In genomic region chr7:31028417-31028988, GRCh38 we compare ENCODE assay signal across 28 cellular contexts. TPM values are rescaled to one million over a fixed set of nuclear protein-coding genes. Genes with fewer than 3 reads are reported as not detected.
DNase-seq lines count a peak whose midpoint lies in the region; FAIRE-seq and TF ChIP-seq lines count a peak whose summit lies in the region.
"Had no signal": no experiment of that assay in that cellular context is flagged by ENCODE, and none has a peak within 500 bp of the region (broad histone marks: within the 10 kb centered on the region; RNA-seq: fewer than 3 reads in every experiment).

No MANE protein-coding gene starts in this region.

- H2AK5ac ChIP-seq in H1 (ENCODE audit: low read depth, low read length), result no peak overlapping the region

- H3K4me2 ChIP-seq in H1 (ENCODE audit: insufficient read depth in 1 of 2, low read depth in 2 of 2, low read length in 2 of 2) (no peak overlapping the region), Karpas-422 (ENCODE audit: low read depth, low read length, poor library complexity, severe bottlenecking) (no peak overlapping the region)
- H3K4me2 ChIP-seq: hepatocyte had no signal

- peak overlapping the region; percentile 16 for H3K4ac ChIP-seq in H1 (replicated peaks; ENCODE audit: insufficient read length, low read depth, low read length)

- H4K8ac ChIP-seq in H1 (ENCODE audit: extremely low read depth, insufficient read depth, low read length), result no peak overlapping the region

- H3K9me2 ChIP-seq in Karpas-422 (replicated peaks; ENCODE audit: insufficient read depth, low read length), result no peaks in the 10 kb centered on the region

- intact Hi-C loops in tibial artery (cut with DNase I; ENCODE audit: low total_unique reads), result no loop called here

- CTCF ChIA-PET in H1 (lab: Charles Lee; ENCODE audit: partially characterized antibody), result interaction anchor here (0.7 to 52.0 kb wide), 7 partner anchors 11 to 145 kb away, joined by 3 to 880 read pairs (median 10); partner anchors contain the start of gene ADCYAP1R1

- no peak overlapping the region for H4K5ac ChIP-seq in H1 (ENCODE audit: insufficient read length, low read depth, low read length)

- no peak overlapping the region for H4K91ac ChIP-seq in H1 (replicated peaks; ENCODE audit: insufficient read length, low read length)

- H3K14ac ChIP-seq in H1 (ENCODE audit: insufficient read length), result no peak overlapping the region

- H3K27me3 ChIP-seq in H1 (replicated peaks in 1 of 4; ENCODE audit: control insufficient read depth in 3 of 4, extremely low read depth in 1 of 4, insufficient read depth in 3 of 4, low read length in 3 of 4), result no peaks in the 10 kb centered on the region
- H3K27me3 ChIP-seq in Karpas-422 (ENCODE audit: low read length), result no peaks in the 10 kb centered on the region
- H3K27me3 ChIP-seq in tibial artery, result peaks cover 0 to 17% of the 10 kb centered on the region in 2 donors
- H3K27me3 ChIP-seq: colonic mucosa, hepatocyte, vagina had no signal

- H3K4me3 ChIP-seq in H1 (ENCODE audit: extremely low read depth in 1 of 4, insufficient read depth in 2 of 4, low read depth in 3 of 4, low read length in 4 of 4) (no peak overlapping the region), Karpas-422 (ENCODE audit: low read length) (no peak overlapping the region), tibial artery (no peak overlapping the region)
- H3K4me3 ChIP-seq: colonic mucosa, hepatocyte, SJCRH30, vagina had no signal

- POLR2A ChIA-PET in H1 (lab: Charles Lee; ENCODE audit: partially characterized antibody), result no interaction called here

- no peak for TF ChIP-seq POLR2A in H1 (IDR thresholded peaks at IDR 0.05; ENCODE audit: control extremely low read depth in 1 of 2, low read depth in 2 of 2, low read length in 2 of 2)

- H3K79me2 ChIP-seq in H1 (ENCODE audit: control insufficient read depth in 1 of 2, insufficient read depth in 2 of 2, low read length in 2 of 2), result no peaks in the 10 kb centered on the region
- H3K79me2 ChIP-seq in Karpas-422 (ENCODE audit: low read length), result no peaks in the 10 kb centered on the region
- H3K79me2 ChIP-seq: hepatocyte, parathyroid adenoma had no signal

- no peak for FAIRE-seq in H1 (lab: Jason Lieb, UNC)
- FAIRE-seq: astrocyte, small intestine had no signal

- H3K36me3 ChIP-seq in H1 (ENCODE audit: control insufficient read depth in 2 of 4, insufficient read depth in 4 of 4, low read length in 3 of 4), result no peaks in the 10 kb centered on the region
- no peaks in the 10 kb centered on the region for H3K36me3 ChIP-seq in Karpas-422 (ENCODE audit: insufficient read depth, low read length)
- H3K36me3 ChIP-seq in tibial artery, result no peaks in the 10 kb centered on the region
- H3K36me3 ChIP-seq: colonic mucosa, SJCRH30, vagina had no signal

- no peak overlapping the region; the same call in 1 of the 2 replicates for H3K18ac ChIP-seq in H1 (ENCODE audit: extremely low read depth, low read length)

- no peak for TF ChIP-seq EP300 in H1 (IDR thresholded peaks at IDR 0.05; ENCODE audit: borderline replicate concordance in 1 of 2, low read depth in 2 of 2, low read length in 2 of 2)

- no peak overlapping the region for H3K23ac ChIP-seq in H1 (ENCODE audit: insufficient read length)

- H3K23me2 ChIP-seq in H1 (ENCODE audit: low read depth, low read length), result no peaks in the 10 kb centered on the region

- no peak overlapping the region for H2AFZ ChIP-seq in H1 (ENCODE audit: low read length)
- H2AFZ ChIP-seq in Karpas-422 (ENCODE audit: low read length), result no peak overlapping the region
- H2AFZ ChIP-seq: hepatocyte, parathyroid adenoma had no signal

- peak overlapping the region; percentile 50; the same call in 1 of the 2 replicates for H2BK12ac ChIP-seq in H1 (ENCODE audit: low read depth, low read length)

- H2BK15ac ChIP-seq in H1 (ENCODE audit: low read length), result no peak overlapping the region

- TF ChIP-seq CTCF in H1 (IDR thresholded peaks at IDR 0.05; ENCODE audit: control extremely low read depth in 1 of 3, insufficient read depth in 1 of 3, low read depth in 1 of 3, low read length in 3 of 3) (no peak), tibial artery (IDR thresholded peaks at IDR 0.05) (no peak)

- DNase-seq in DMS 273 treated with DMSO at 0.1 percent for 48 hours (lab: John Stamatoyannopoulos, UW) (peak; percentile 91), NCI-H69 (lab: John Stamatoyannopoulos, UW) (peak; percentile 84), H1 (ENCODE audit: low read depth in 1 of 2, low spot score in 2 of 2) (no peak), pons (ENCODE audit: low spot score) (peak; percentile 20), Karpas-422 (no peak), tibial artery (no peak), dermis blood vessel endothelial cell (no peak), NCI-H128 (lab: John Stamatoyannopoulos, UW; ENCODE audit: unreplicated experiment) (no peak)
- DNase-seq: activated B cell treated with CpG ODN at 0.5 μM for 24 hours; activated CD4-positive, alpha-beta memory T cell treated with anti-CD3 and anti-CD28 coated beads, Interleukin-2, amount 10 ng/mL, durations not matched to agents 7 days and 5 days; activated naive CD4-positive, alpha-beta T cell; activated T-cell treated with anti-CD3 and anti-CD28 coated beads, Interleukin-2, amount 50 U/mL, for 1 hour; CD4-positive, alpha-beta memory T cell; colonic mucosa; islet precursor cell; NCI-H2081; NCI-H526 treated with DMSO at 0.1 percent for 48 hours; PC-3; SJCRH30; small intestine; stimulated activated CD4-positive, alpha-beta T cell treated with anti-CD3 and anti-CD28 coated beads, Interleukin-4, amount 100 ng/mL, for 24 hours had no signal

- WGBS in H1 (ENCODE audit: extremely low coverage in 1 of 2, insufficient coverage in 1 of 2, insufficient read length in 1 of 2, insufficient replicate concordance in 2 of 2, low coverage in 1 of 2, low lambda C conversion rate in 2 of 2, missing lambda C conversion rate in 1 of 2), 2 experiments, result 96% methylated on average over 17 of the region's 17 CpGs; no CpG with 5 or more reads in 1 of the 2 experiments

- H3K9me3 ChIP-seq in H1 (ENCODE audit: insufficient read depth in 2 of 2, low read depth in 1 of 2, low read length in 1 of 2), result no peaks in the 10 kb centered on the region
- H3K9me3 ChIP-seq in Karpas-422 (ENCODE audit: low read length), result no peaks in the 10 kb centered on the region
- no peaks in the 10 kb centered on the region for H3K9me3 ChIP-seq in tibial artery
- H3K9me3 ChIP-seq: colonic mucosa, SJCRH30, vagina had no signal

- H3K79me1 ChIP-seq in H1 (ENCODE audit: low read depth, low read length), result no peaks in the 10 kb centered on the region; the same call in 1 of the 2 replicates

- no peak overlapping the region for H2BK5ac ChIP-seq in H1 (ENCODE audit: low read depth, low read length)

- H3K27ac ChIP-seq in H1 (ENCODE audit: low read depth, low read length) (no peak overlapping the region), Karpas-422 (ENCODE audit: low read length) (no peak overlapping the region), tibial artery (no peak overlapping the region)
- H3K27ac ChIP-seq: colonic mucosa, hepatocyte, parathyroid adenoma, SJCRH30 had no signal

- no peak for TF ChIP-seq RAD21 in H1 (IDR thresholded peaks at IDR 0.05 in 1 of 2, conservative IDR thresholded peaks at IDR 0.05 in 1 of 2; ENCODE audit: low read depth in 2 of 2, low read length in 2 of 2)

- H3K9ac ChIP-seq in H1 (replicated peaks in 1 of 4; ENCODE audit: extremely low read depth in 1 of 4, low read depth in 3 of 4, low read length in 3 of 4), result no peak overlapping the region
- H3K9ac ChIP-seq in Karpas-422 (ENCODE audit: low read length), result no peak overlapping the region
- H3K9ac ChIP-seq: parathyroid adenoma had no signal

- H3K56ac ChIP-seq in H1 (replicated peaks; ENCODE audit: insufficient read length, low read depth, low read length), result no peak overlapping the region

- H3K4me1 ChIP-seq in H1 (replicated peaks in 1 of 4; ENCODE audit: control insufficient read depth in 3 of 4, insufficient read depth in 4 of 4, low read length in 3 of 4) (peaks cover 3 to 10% (median 6%) of the 10 kb centered on the region in 4 experiments), Karpas-422 (ENCODE audit: low read length) (peaks cover 25% of the 10 kb centered on the region), tibial artery (no peaks in the 10 kb centered on the region)
- H3K4me1 ChIP-seq: colonic mucosa, parathyroid adenoma had no signal

- no peak overlapping the region for H2BK20ac ChIP-seq in H1 (ENCODE audit: low read length)

- H4K20me1 ChIP-seq in H1 (replicated peaks in 1 of 2; ENCODE audit: control insufficient read depth in 1 of 2, insufficient read depth in 2 of 2, low read length in 2 of 2) (no peaks in the 10 kb centered on the region), Karpas-422 (ENCODE audit: insufficient read depth, low read depth, low read length) (no peaks in the 10 kb centered on the region)

- H2BK120ac ChIP-seq in H1 (replicated peaks; ENCODE audit: low read depth, low read length), result no peak overlapping the region

TF ChIP-seq in H1, 55 proteins besides CTCF, POLR2A, EP300 and RAD21 (continues in another document):
- TF ChIP-seq YY1 (IDR thresholded peaks at IDR 0.05; ENCODE audit: low read depth, low read length) (no peak), SIRT6 (IDR thresholded peaks at IDR 0.05; ENCODE audit: low read length) (no peak), CHD1 (IDR thresholded peaks at IDR 0.05; ENCODE audit: low read depth, low read length) (no peak), TCF12 (IDR thresholded peaks at IDR 0.05; ENCODE audit: low read depth, low read length) (no peak), TAF1 (IDR thresholded peaks at IDR 0.05; ENCODE audit: low read depth, low read length) (no peak), CHD2 (IDR thresholded peaks at IDR 0.05; ENCODE audit: low read length) (no peak), EGR1 (IDR thresholded peaks at IDR 0.05; ENCODE audit: borderline replicate concordance, low read depth, low read length) (no peak), RFX5 (IDR thresholded peaks at IDR 0.05; ENCODE audit: borderline replicate concordance, low read depth, low read length) (no peak)
- TF ChIP-seq, protein P1, sequence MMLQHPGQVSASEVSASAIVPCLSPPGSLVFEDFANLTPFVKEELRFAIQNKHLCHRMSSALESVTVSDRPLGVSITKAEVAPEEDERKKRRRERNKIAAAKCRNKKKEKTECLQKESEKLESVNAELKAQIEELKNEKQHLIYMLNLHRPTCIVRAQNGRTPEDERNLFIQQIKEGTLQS (IDR thresholded peaks at IDR 0.05; ENCODE audit: insufficient read depth, low read depth, low read length), result no peak

RNA-seq across cellular contexts. Expression of gene ADCYAP1R1, which starts 23.6 kb away (rescaled TPM):
- 13.7 and 14.6 TPM in 2 replicates for total RNA-seq in H1 (2021; fragmentation: NEBNext Ultra II Directional; extraction: Animal tissue kit (Norgen Biotek cat#: 25700))
- 14.4 and 16.4 TPM in 2 replicates for polyA plus RNA-seq in H1 (2011; rRNA removed)
- 15.8 TPM for polyA plus RNA-seq in H1 (2011; cell fraction: cytosol; rRNA removed)
- 20.0 TPM for polyA plus RNA-seq in H1 (2011; cell fraction: nucleus; rRNA removed)
- 11.8 to 14.0 TPM (median 12.5 TPM) in 4 replicates for polyA plus RNA-seq in H1 (2012, experiment 1 of 2)
- 6.5 TPM for polyA plus RNA-seq in H1 (2012, experiment 2 of 2)
- 6.0 TPM for polyA plus RNA-seq in H1 (2013, experiment 1 of 2)
- 6.7 TPM for polyA plus RNA-seq in H1 (2013, experiment 2 of 2)
- polyA minus RNA-seq in H1 (2011; rRNA and poly(A)+ RNA removed), result 56.9 and 70.7 TPM in 2 replicates
- polyA minus RNA-seq in H1 (2011; cell fraction: cytosol; rRNA and poly(A)+ RNA removed), result 14.1 TPM
- 18.9 TPM for polyA minus RNA-seq in H1 (2011; cell fraction: nucleus; rRNA and poly(A)+ RNA removed)
- 0.25 and 0.52 TPM in 2 replicates for total RNA-seq in Karpas-422 (2014; rRNA removed; shearing (Covaris generic); ENCODE audit: low replicate concordance)
- total RNA-seq in dermis blood vessel endothelial cell, result not detected in 2 replicates
- total RNA-seq: activated B cell treated with CpG ODN at 0.5 μM for 24 hours; activated CD4-positive, alpha-beta memory T cell treated with anti-CD3 and anti-CD28 coated beads, Interleukin-2, amount 10 ng/mL, durations not matched to agents 7 days and 5 days; CD4-positive, alpha-beta memory T cell; lung microvascular endothelial cell; PC-3; SJCRH30; T-helper 2 cell treated with Interferon-gamma antibody and Interleukin-4, amounts not matched to agents 100 ng/mL and 5 ng/mL, for 36 hours had no signal
- polyA plus RNA-seq: AG04450; CD4-positive, alpha-beta memory T cell; hepatocyte had no signal

Comparison
In these comparisons a context has a peak if more than half of its experiments do, and no peak if none do; other contexts are left out.
1. DNase-seq: peak in DMS 273 treated with DMSO at 0.1 percent for 48 hours (single experiment), NCI-H69 (single experiment) and pons (single experiment); none in H1 (0 of 2), Karpas-422 (single experiment), tibial artery (0 of 2), dermis blood vessel endothelial cell (single experiment) and NCI-H128 (single experiment).